Comparison of ENCODE assay signal across 10 cellular contexts in the genomic region with DNA sequence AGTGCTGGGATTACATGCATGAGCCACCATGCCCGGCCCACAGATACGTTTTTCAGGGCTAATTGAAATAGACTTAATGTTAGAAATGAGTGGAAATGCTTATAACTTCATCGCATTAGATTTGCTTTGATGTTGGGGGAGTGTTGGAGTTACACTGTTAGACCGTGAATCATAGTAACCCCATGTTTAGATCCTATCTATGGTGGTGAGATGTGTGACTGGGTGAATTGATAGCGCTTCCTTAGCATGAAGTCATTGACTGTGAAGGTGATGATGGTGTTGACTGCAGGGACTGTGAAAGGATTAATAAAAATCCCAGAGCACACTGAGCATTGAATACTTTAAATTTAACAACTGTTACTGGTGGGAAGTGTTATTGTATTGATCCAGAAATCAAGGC. TPM values are rescaled to one million over a fixed set of nuclear protein-coding genes. Genes with fewer than 3 reads are reported as not detected.
DNase-seq lines count a peak whose midpoint lies in the region; ATAC-seq and TF ChIP-seq lines count a peak whose summit lies in the region.
"Had no signal": no experiment of that assay in that cellular context is flagged by ENCODE, and none has a peak within 500 bp of the region (broad histone marks: within the 10 kb centered on the region; RNA-seq: fewer than 3 reads in every experiment).

No MANE protein-coding gene starts in this region.

- H3K9me3 ChIP-seq in CD8-positive, alpha-beta memory T cell (ENCODE audit: low read length) = peaks cover 3% of the 10 kb centered on the region
- H3K9me3 ChIP-seq in muscle layer of duodenum (ENCODE audit: control insufficient read depth in 1 of 2, low read length in 2 of 2) = no peaks in the 10 kb centered on the region

- H3K4me3 ChIP-seq in CD8-positive, alpha-beta memory T cell (ENCODE audit: low read length) = no peak overlapping the region
- H3K4me3 ChIP-seq in muscle layer of duodenum (ENCODE audit: low read depth in 1 of 2, low read length in 2 of 2) = peak overlapping the region; percentile 97 to 99

- intact Hi-C loops in activated CD8-positive, alpha-beta T cell treated with anti-CD3 and anti-CD28 coated beads for 36 hours (cut with micrococcal nuclease) = no loop called here

- H3K4me1 ChIP-seq in CD8-positive, alpha-beta memory T cell (ENCODE audit: insufficient read depth, low read length) = peaks cover 25% of the 10 kb centered on the region
- H3K4me1 ChIP-seq in muscle layer of duodenum (ENCODE audit: control insufficient read depth in 1 of 2, insufficient read depth in 2 of 2, low read length in 2 of 2) = peaks cover 8 to 20% of the 10 kb centered on the region in 2 donors

- POLR2A ChIA-PET in CD8-positive, alpha-beta memory T cell (lab: Charles Lee) = interaction anchor here (0.8 kb wide), 1 partner anchor 20 kb away, joined by 3 read pairs; no protein-coding TSS in a partner anchor
- POLR2A ChIA-PET in activated CD8-positive, alpha-beta T cell treated with anti-CD3 and anti-CD28 coated beads for 36 hours (lab: Charles Lee) = interaction anchor here (0.8 to 0.9 kb wide), 2 partner anchors 188 to 626 kb away, joined by 3 to 4 read pairs; no protein-coding TSS in a partner anchor

- H3K4me1 Mint-ChIP-seq in CD8-positive, alpha-beta memory T cell = peaks cover 38 to 59% (median 54%) of the 10 kb centered on the region in 3 donors
- peaks cover 29% of the 10 kb centered on the region for H3K4me1 Mint-ChIP-seq in activated CD8-positive, alpha-beta T cell treated with anti-CD3 and anti-CD28 coated beads for 36 hours (ENCODE audit: low read depth)

- CTCF ChIA-PET in CD8-positive, alpha-beta memory T cell (lab: Charles Lee) = no interaction called here
- CTCF ChIA-PET in activated CD8-positive, alpha-beta T cell treated with anti-CD3 and anti-CD28 coated beads for 36 hours (lab: Charles Lee) = interaction anchor here (0.7 kb wide), 1 partner anchor 213 kb away, joined by 3 read pairs; no protein-coding TSS in a partner anchor

- peaks cover 22% of the 10 kb centered on the region for H3K36me3 ChIP-seq in CD8-positive, alpha-beta memory T cell (ENCODE audit: insufficient read depth, low read length)
- peaks cover 28 to 49% of the 10 kb centered on the region in 2 donors for H3K36me3 ChIP-seq in muscle layer of duodenum (ENCODE audit: control insufficient read depth in 1 of 2, insufficient read depth in 2 of 2, low read length in 2 of 2)

- peaks cover 0 to 6% of the 10 kb centered on the region in 2 donors for H3K27me3 Mint-ChIP-seq in CD8-positive, alpha-beta memory T cell
- H3K27me3 Mint-ChIP-seq in activated CD8-positive, alpha-beta T cell treated with anti-CD3 and anti-CD28 coated beads for 36 hours = peaks cover 1% of the 10 kb centered on the region

- H3K27me3 ChIP-seq in CD8-positive, alpha-beta memory T cell (ENCODE audit: insufficient read depth, low read length, poor library complexity, severe bottlenecking) = no peaks in the 10 kb centered on the region
- H3K27me3 ChIP-seq in muscle layer of duodenum (ENCODE audit: low read depth, low read length) = no peaks in the 10 kb centered on the region

- H3K9me3 Mint-ChIP-seq in CD8-positive, alpha-beta memory T cell = peaks cover 4 to 27% (median 15%) of the 10 kb centered on the region in 5 donors
- peaks cover 27% of the 10 kb centered on the region for H3K9me3 Mint-ChIP-seq in activated CD8-positive, alpha-beta T cell treated with anti-CD3 and anti-CD28 coated beads for 36 hours

- TF ChIP-seq CTCF in activated CD8-positive, alpha-beta T cell treated with anti-CD3 and anti-CD28 coated beads for 36 hours (IDR thresholded peaks at IDR 0.05) = no peak

- DNase-seq in CD8-positive, alpha-beta memory T cell = no peak
- DNase-seq in activated CD8-positive, alpha-beta T cell treated with anti-CD3 and anti-CD28 coated beads for 36 hours = no peak
- DNase-seq in NCI-H2171 treated with DMSO at 0.1 percent for 48 hours (lab: John Stamatoyannopoulos, UW) (no peak), AG08396 (ENCODE audit: low spot score) (no peak)
- DNase-seq: activated effector memory CD4-positive, alpha-beta T cell treated with Interleukin-2 at 50 U/mL for 16 hours; mesendoderm; NCI-H2227 treated with DMSO at 0.1 percent for 48 hours had no signal

- peak overlapping the region; percentile 90 to 100 (median 94) for H3K4me3 Mint-ChIP-seq in CD8-positive, alpha-beta memory T cell
- peak overlapping the region; percentile 94 for H3K4me3 Mint-ChIP-seq in activated CD8-positive, alpha-beta T cell treated with anti-CD3 and anti-CD28 coated beads for 36 hours

- no peak overlapping the region for H3K27ac ChIP-seq in CD8-positive, alpha-beta memory T cell (ENCODE audit: low read depth, low read length)
- no peak overlapping the region for H3K27ac ChIP-seq in muscle layer of duodenum (ENCODE audit: low read length)

- peak overlapping the region; percentile 13 to 97 (median 92) for H3K27ac Mint-ChIP-seq in CD8-positive, alpha-beta memory T cell
- peak overlapping the region; percentile 91 for H3K27ac Mint-ChIP-seq in activated CD8-positive, alpha-beta T cell treated with anti-CD3 and anti-CD28 coated beads for 36 hours

- ATAC-seq in activated CD8-positive, alpha-beta T cell treated with anti-CD3 and anti-CD28 coated beads for 36 hours = peak; percentile 41
- no peak for ATAC-seq in HG03565 (IDR thresholded peaks at IDR 0.05; ENCODE audit: unreplicated experiment)

- peaks cover 34 to 77% (median 62%) of the 10 kb centered on the region in 3 donors for H3K36me3 Mint-ChIP-seq in CD8-positive, alpha-beta memory T cell
- peaks cover 80% of the 10 kb centered on the region for H3K36me3 Mint-ChIP-seq in activated CD8-positive, alpha-beta T cell treated with anti-CD3 and anti-CD28 coated beads for 36 hours (ENCODE audit: low read depth)

RNA-seq across cellular contexts. Expression of a gene that starts 1.7 kb away (rescaled TPM):
- 10 to 100 TPM; 26.6 to 27.8 TPM for total RNA-seq in CD8-positive, alpha-beta memory T cell
- polyA plus RNA-seq in CD8-positive, alpha-beta memory T cell = 13.0 TPM
- 10 to 100 TPM; 20.7 to 22.4 TPM for total RNA-seq in activated CD8-positive, alpha-beta T cell treated with anti-CD3 and anti-CD28 coated beads for 36 hours

RNA-seq across cellular contexts. Expression of a gene that starts 25.7 kb away (rescaled TPM):
- total RNA-seq in CD8-positive, alpha-beta memory T cell = not detected
- not detected for polyA plus RNA-seq in CD8-positive, alpha-beta memory T cell
- total RNA-seq in activated CD8-positive, alpha-beta T cell treated with anti-CD3 and anti-CD28 coated beads for 36 hours = not detected
- total RNA-seq: urinary bladder had no signal
- polyA plus RNA-seq: urinary bladder had no signal

RNA-seq across cellular contexts. Expression of a gene that starts 37.8 kb away (rescaled TPM):
- 1 to 10 TPM; 1.3 to 2.7 TPM for total RNA-seq in CD8-positive, alpha-beta memory T cell
- polyA plus RNA-seq in CD8-positive, alpha-beta memory T cell = not detected
- 1 to 10 TPM in 1 of 2 experiments, under 1 TPM in 1; 0.96 to 1.4 TPM for total RNA-seq in activated CD8-positive, alpha-beta T cell treated with anti-CD3 and anti-CD28 coated beads for 36 hours

RNA-seq across cellular contexts. Expression of a gene that starts 47.4 kb away (rescaled TPM):
- 10 to 100 TPM; 11.1 to 11.7 TPM for total RNA-seq in CD8-positive, alpha-beta memory T cell
- polyA plus RNA-seq in CD8-positive, alpha-beta memory T cell = 4.0 TPM
- 1 to 10 TPM; 7.6 to 7.8 TPM for total RNA-seq in activated CD8-positive, alpha-beta T cell treated with anti-CD3 and anti-CD28 coated beads for 36 hours

RNA-seq across cellular contexts. Expression of a gene that starts 48.0 kb away (rescaled TPM):
- not detected for total RNA-seq in CD8-positive, alpha-beta memory T cell
- not detected for polyA plus RNA-seq in CD8-positive, alpha-beta memory T cell
- not detected for total RNA-seq in activated CD8-positive, alpha-beta T cell treated with anti-CD3 and anti-CD28 coated beads for 36 hours
- total RNA-seq: urinary bladder had no signal
- polyA plus RNA-seq: urinary bladder had no signal
